In genomic region chr12:6560501-6561205, GRCh38 we compare ENCODE assay signal across 22 cellular contexts. TPM values are rescaled to one million over a fixed set of nuclear protein-coding genes. Genes with fewer than 3 reads are reported as not detected.
DNase-seq lines count a peak whose midpoint lies in the region; ATAC-seq, FAIRE-seq and TF ChIP-seq lines count a peak whose summit lies in the region.
"Had no signal": no experiment of that assay in that cellular context is flagged by ENCODE, and none has a peak within 500 bp of the region (broad histone marks: within the 10 kb centered on the region; RNA-seq: fewer than 3 reads in every experiment).

No MANE protein-coding gene starts in this region.

- H3K9me3 ChIP-seq in kidney (ENCODE audit: control insufficient read depth in 1 of 2, low read length in 2 of 2) (no peaks in the 10 kb centered on the region), uterus (no peaks in the 10 kb centered on the region)
- H3K9me3 ChIP-seq: MG63 had no signal

- H3K4me1 Mint-ChIP-seq in activated T-cell treated with anti-CD3 and anti-CD28 coated beads, Interleukin-2, amount 50 U/mL, for 72 hours (ENCODE audit: low read depth) = peaks cover 37% of the 10 kb centered on the region
- peaks cover 27% of the 10 kb centered on the region for H3K4me1 Mint-ChIP-seq in stimulated activated effector memory CD8-positive, alpha-beta T cell treated with anti-CD3 and anti-CD28 coated beads, Interleukin-12 subunit alpha, Interleukin-12 subunit beta, amount 100 ng/mL, for 72 hours

- FAIRE-seq in GM12891 (lab: Jason Lieb, UNC) (no peak), kidney (lab: Jason Lieb, UNC) (no peak)
- FAIRE-seq: A204.1, D721Med, H54, K562 had no signal

- in situ Hi-C loops in ACHN (cut with HindIII; ENCODE audit: low pct_ligation_motif_present, low pct_unique_long_range_greater_than_20kb, low sequenced_read_pairs) = no loop called here

- H3K4me3 ChIP-seq in kidney (ENCODE audit: low read length in 2 of 2) = no peak overlapping the region
- no peak overlapping the region for H3K4me3 ChIP-seq in uterus
- H3K4me3 ChIP-seq: K562, MG63 had no signal

- no peak for DNase-seq in activated T-cell treated with anti-CD3 and anti-CD28 coated beads, Interleukin-2, amount 50 U/mL, for 72 hours
- DNase-seq in activated T-cell treated with anti-CD3 and anti-CD28 coated beads for 4 hours (no peak), GM12891 (ENCODE audit: insufficient read length, low spot score) (no peak), kidney (peak; percentile 12), ACHN (no peak), uterus (no peak)
- DNase-seq in stimulated activated effector memory CD8-positive, alpha-beta T cell treated with anti-CD3 and anti-CD28 coated beads, Interleukin-12 subunit alpha, Interleukin-12 subunit beta, amount 100 ng/mL, for 72 hours (ENCODE audit: low spot score in 2 of 2) = no peak
- DNase-seq: DMS53, MG63, NCI-H1417, NCI-H1694 treated with DMSO at 0.1 percent for 48 hours, NCI-H2081 treated with DMSO at 0.1 percent for 48 hours, NCI-H2171 treated with DMSO at 0.1 percent for 48 hours, NCI-H446, NCI-H526, SHP77 had no signal

- no peak for TF ChIP-seq CTCF in kidney (IDR thresholded peaks at IDR 0.05; ENCODE audit: borderline replicate concordance, extremely low read depth, insufficient read depth)
- no peak for TF ChIP-seq CTCF in uterus (IDR thresholded peaks at IDR 0.05)

- no peaks in the 10 kb centered on the region for H3K27me3 ChIP-seq in uterus
- H3K27me3 ChIP-seq: MG63 had no signal

- intact Hi-C loops in kidney (cut with DNase I) (no loop called here), uterus (cut with DNase I; ENCODE audit: low total_unique reads) (no loop called here)

- H3K27me3 Mint-ChIP-seq in activated T-cell treated with anti-CD3 and anti-CD28 coated beads, Interleukin-2, amount 50 U/mL, for 72 hours (ENCODE audit: low read depth) = no peaks in the 10 kb centered on the region
- H3K27me3 Mint-ChIP-seq: B cell had no signal

- TF ChIP-seq POLR2A in GM12891 (IDR thresholded peaks at IDR 0.05; ENCODE audit: low read depth, low read length) (0 out of 2 replicates have a peak, but pooled peaks have one; percentile 30), uterus (IDR thresholded peaks at IDR 0.05) (no peak)

- ATAC-seq in activated T-cell treated with anti-CD3 and anti-CD28 coated beads, Interleukin-2, amount 50 U/mL, for 72 hours (replicated peaks in 1 of 2) = no peak
- ATAC-seq in stimulated activated effector memory CD8-positive, alpha-beta T cell treated with anti-CD3 and anti-CD28 coated beads, Interleukin-12 subunit alpha, Interleukin-12 subunit beta, amount 100 ng/mL, for 72 hours = no peak
- ATAC-seq: K562 had no signal

- peaks cover 9 to 38% of the 10 kb centered on the region in 2 donors for H3K36me3 Mint-ChIP-seq in activated T-cell treated with anti-CD3 and anti-CD28 coated beads, Interleukin-2, amount 50 U/mL, for 72 hours (ENCODE audit: insufficient read depth in 2 of 2)
- H3K36me3 Mint-ChIP-seq in stimulated activated effector memory CD8-positive, alpha-beta T cell treated with anti-CD3 and anti-CD28 coated beads, Interleukin-12 subunit alpha, Interleukin-12 subunit beta, amount 100 ng/mL, for 72 hours = peaks cover 94% of the 10 kb centered on the region

- H3K36me3 ChIP-seq in kidney (ENCODE audit: control insufficient read depth in 1 of 2, insufficient read depth in 2 of 2, low read length in 2 of 2) (peaks cover 26 to 49% of the 10 kb centered on the region in 2 donors), uterus (no peaks in the 10 kb centered on the region)

- H3K4me3 Mint-ChIP-seq in activated T-cell treated with anti-CD3 and anti-CD28 coated beads, Interleukin-2, amount 50 U/mL, for 72 hours = no peak overlapping the region
- H3K4me3 Mint-ChIP-seq in stimulated activated effector memory CD8-positive, alpha-beta T cell treated with anti-CD3 and anti-CD28 coated beads, Interleukin-12 subunit alpha, Interleukin-12 subunit beta, amount 100 ng/mL, for 72 hours = no peak overlapping the region
- H3K4me3 Mint-ChIP-seq: B cell, CD14-positive monocyte had no signal

- peak overlapping the region; percentile 35 for H3K27ac Mint-ChIP-seq in activated T-cell treated with anti-CD3 and anti-CD28 coated beads, Interleukin-2, amount 50 U/mL, for 72 hours
- H3K27ac Mint-ChIP-seq in stimulated activated effector memory CD8-positive, alpha-beta T cell treated with anti-CD3 and anti-CD28 coated beads, Interleukin-12 subunit alpha, Interleukin-12 subunit beta, amount 100 ng/mL, for 72 hours = peak overlapping the region; percentile 33
- H3K27ac Mint-ChIP-seq: B cell had no signal

- no peaks in the 10 kb centered on the region for H3K9me3 Mint-ChIP-seq in activated T-cell treated with anti-CD3 and anti-CD28 coated beads, Interleukin-2, amount 50 U/mL, for 72 hours
- H3K9me3 Mint-ChIP-seq in stimulated activated effector memory CD8-positive, alpha-beta T cell treated with anti-CD3 and anti-CD28 coated beads, Interleukin-12 subunit alpha, Interleukin-12 subunit beta, amount 100 ng/mL, for 72 hours = no peaks in the 10 kb centered on the region
- H3K9me3 Mint-ChIP-seq: CD14-positive monocyte had no signal

- no peak overlapping the region for H3K9ac ChIP-seq in kidney (ENCODE audit: low read length in 2 of 2)

- H3K4me1 ChIP-seq in kidney (ENCODE audit: control insufficient read depth in 1 of 2, insufficient read depth in 1 of 2, low read depth in 1 of 2, low read length in 2 of 2) (no peaks in the 10 kb centered on the region), uterus (no peaks in the 10 kb centered on the region)

- no peak overlapping the region for H3K27ac ChIP-seq in kidney (ENCODE audit: low read depth in 2 of 2, low read length in 2 of 2)
- no peak overlapping the region for H3K27ac ChIP-seq in uterus

TF ChIP-seq in GM12891, 5 proteins besides CTCF, POLR2A, EP300 and RAD21:
- TF ChIP-seq POLR2AphosphoS5 (IDR thresholded peaks at IDR 0.05; ENCODE audit: low read depth, low read length) (no peak), PAX5 (IDR thresholded peaks at IDR 0.05; ENCODE audit: insufficient read depth, low read length, severe bottlenecking) (no peak), SPI1 (IDR thresholded peaks at IDR 0.05; ENCODE audit: low read depth, low read length) (no peak), TAF1 (IDR thresholded peaks at IDR 0.05; ENCODE audit: low read depth, low read length) (no peak), POU2F2 (IDR thresholded peaks at IDR 0.05; ENCODE audit: low read depth, low read length) (no peak)

RNA-seq across cellular contexts. Expression of gene IFFO1, which starts 4.8 kb away (rescaled TPM):
- total RNA-seq in activated T-cell treated with anti-CD3 and anti-CD28 coated beads, Interleukin-2, amount 50 U/mL, for 72 hours = 10 to 100 TPM; 14.2 to 17.0 TPM
- polyA plus RNA-seq in GM12891 (2012; ENCODE audit: low read depth, missing spikeins) = 9.9 TPM
- total RNA-seq in kidney (21.5 TPM), uterus (10 to 100 TPM; 17.1 to 50.6 (median 32.8) TPM)
- polyA plus RNA-seq in kidney (ENCODE audit: insufficient read depth, low read depth, low replicate concordance) = 11.5 TPM

RNA-seq across cellular contexts. Expression of gene NOP2, which starts 7.4 kb away (rescaled TPM):
- 10 to 100 TPM; 76.9 to 89.8 TPM for total RNA-seq in activated T-cell treated with anti-CD3 and anti-CD28 coated beads, Interleukin-2, amount 50 U/mL, for 72 hours
- polyA plus RNA-seq in GM12891 (2012; ENCODE audit: low read depth, missing spikeins) = 56.8 TPM
- total RNA-seq in kidney (29.7 TPM), uterus (10 to 100 TPM in 2 of 4 donors, 1 to 10 TPM in 2; 4.1 to 47.6 (median 10.1) TPM)
- 12.2 TPM for polyA plus RNA-seq in kidney (ENCODE audit: insufficient read depth, low read depth, low replicate concordance)

RNA-seq across cellular contexts. Expression of gene GAPDH, which starts 26.3 kb away (rescaled TPM):
- total RNA-seq in activated T-cell treated with anti-CD3 and anti-CD28 coated beads, Interleukin-2, amount 50 U/mL, for 72 hours = 1,000 to 10,000 TPM; 4,101 to 4,234 TPM
- polyA plus RNA-seq in GM12891 (2012; ENCODE audit: low read depth, missing spikeins) = 8,862 TPM
- total RNA-seq in kidney (1,501 TPM), uterus (1,000 to 10,000 TPM in 2 of 4 donors, 100 to 1,000 TPM in 2; 962 to 1,122 (median 1,020) TPM)
- polyA plus RNA-seq in kidney (ENCODE audit: insufficient read depth, low read depth, low replicate concordance) = 4,871 TPM

RNA-seq across cellular contexts. Expression of gene CHD4, which starts 46.5 kb away (rescaled TPM):
- total RNA-seq in activated T-cell treated with anti-CD3 and anti-CD28 coated beads, Interleukin-2, amount 50 U/mL, for 72 hours = 100 to 1,000 TPM; 292 to 299 TPM
- polyA plus RNA-seq in GM12891 (2012; ENCODE audit: low read depth, missing spikeins) = 101 TPM
- total RNA-seq in kidney (224 TPM), uterus (100 to 1,000 TPM in 3 of 4 donors, 10 to 100 TPM in 1; 99.4 to 323 (median 247) TPM)
- 109 TPM for polyA plus RNA-seq in kidney (ENCODE audit: insufficient read depth, low read depth, low replicate concordance)
